31 cellular contexts compared by ENCODE assay signal in genomic region chrX:32774966-32775365, GRCh38.
"Had no signal": no experiment of that assay in that cellular context is flagged by ENCODE, and none has a peak within 500 bp of the region (broad histone marks: within the 10 kb centered on the region; RNA-seq: fewer than 3 reads in every experiment).

No MANE protein-coding gene starts in this region.

- DNase-seq: activated CD4-positive, alpha-beta memory T cell treated with anti-CD3 and anti-CD28 coated beads, Interleukin-2, amount 10 ng/mL, durations not matched to agents 7 days and 5 days; activated CD4-positive, alpha-beta T cell treated with anti-CD3 and anti-CD28 coated beads for 4 hours; activated CD4-positive, alpha-beta T cell treated with anti-CD3 and anti-CD28 coated beads, Interleukin-2, amount 10 ng/mL, durations not matched to agents 7 days and 5 days; activated CD4-positive, alpha-beta T cell treated with anti-CD3 and anti-CD28 coated beads, Interleukin-2, amount 50 U/mL, for 4 hours; activated CD4-positive, CD25-positive, alpha-beta regulatory T cell; activated CD4-positive, CD25-positive, alpha-beta regulatory T cell treated with anti-CD3 and anti-CD28 coated beads, Interleukin-2, amount 50 U/mL, for 72 hours; activated CD8-positive, alpha-beta memory T cell treated with anti-CD3 and anti-CD28 coated beads, Interleukin-2, amount 50 U/mL, for 48 hours; activated gamma-delta T cell; activated naive CD4-positive, alpha-beta T cell; activated naive CD4-positive, alpha-beta T cell treated with anti-CD3 and anti-CD28 coated beads, Interleukin-2, amount 10 ng/mL, durations not matched to agents 7 days and 5 days; activated naive CD8-positive, alpha-beta T cell treated with anti-CD3 and anti-CD28 coated beads, Interleukin-2, amount 10 ng/mL, durations not matched to agents 7 days and 5 days; activated T-cell treated with anti-CD3 and anti-CD28 coated beads for 4 hours; activated T-cell treated with anti-CD3 and anti-CD28 coated beads, Interleukin-2, amount 50 U/mL, for 24 hours; activated T-cell treated with anti-CD3 and anti-CD28 coated beads, Interleukin-2, amount 50 U/mL, for 72 hours; amygdala; aorta; body of pancreas; central memory CD4-positive, alpha-beta T cell; cerebellar nuclear complex; colonic mucosa; dorsolateral prefrontal cortex; effector memory CD8-positive, alpha-beta T cell; erythroblast; foreskin keratinocyte; gastrocnemius medialis; glutamatergic neuron; heart left ventricle; T-helper 2 cell had no signal

- H3K27ac ChIP-seq: body of pancreas, colonic mucosa, dorsolateral prefrontal cortex, esophagus muscularis mucosa, foreskin keratinocyte, gastrocnemius medialis, heart left ventricle had no signal

- ATAC-seq: activated naive CD4-positive, alpha-beta T cell treated with anti-CD3 and anti-CD28 coated beads, Interleukin-2, amount 50 U/mL, for 72 hours; activated T-cell treated with anti-CD3 and anti-CD28 coated beads, Interleukin-2, amount 50 U/mL, for 72 hours; body of pancreas; effector memory CD8-positive, alpha-beta T cell; foreskin keratinocyte; gastrocnemius medialis; heart left ventricle had no signal

- H3K4me1 ChIP-seq: body of pancreas, colonic mucosa, esophagus muscularis mucosa, foreskin keratinocyte, gastrocnemius medialis, heart left ventricle had no signal

- H3K36me3 ChIP-seq: colonic mucosa, esophagus muscularis mucosa, gastrocnemius medialis, heart left ventricle had no signal

- H3K4me3 ChIP-seq: body of pancreas, colonic mucosa, dorsolateral prefrontal cortex, esophagus muscularis mucosa, gastrocnemius medialis, heart left ventricle had no signal

- H3K9me3 Mint-ChIP-seq: activated CD4-positive, alpha-beta memory T cell treated with anti-CD3 and anti-CD28 coated beads, Interleukin-2, amount 10 ng/mL, durations not matched to agents 7 days and 5 days; activated CD4-positive, alpha-beta T cell treated with anti-CD3 and anti-CD28 coated beads, Interleukin-2, amount 10 ng/mL, durations not matched to agents 7 days and 5 days; activated naive CD8-positive, alpha-beta T cell treated with anti-CD3 and anti-CD28 coated beads, Interleukin-2, amount 10 ng/mL, durations not matched to agents 7 days and 5 days; activated T-cell treated with anti-CD3 and anti-CD28 coated beads, Interleukin-2, amount 50 U/mL, for 24 hours; activated T-cell treated with anti-CD3 and anti-CD28 coated beads, Interleukin-2, amount 50 U/mL, for 72 hours; dendritic cell treated with granulocyte-macrophage colony-stimulating factor and Interleukin-4, amounts not matched to agents 40 ng/mL and 50 ng/mL, for 4 days had no signal

- H3K27me3 Mint-ChIP-seq: activated CD4-positive, alpha-beta memory T cell treated with anti-CD3 and anti-CD28 coated beads, Interleukin-2, amount 10 ng/mL, durations not matched to agents 7 days and 5 days; activated CD4-positive, alpha-beta T cell treated with anti-CD3 and anti-CD28 coated beads, Interleukin-2, amount 10 ng/mL, durations not matched to agents 7 days and 5 days; activated naive CD4-positive, alpha-beta T cell treated with anti-CD3 and anti-CD28 coated beads, Interleukin-2, amount 10 ng/mL, durations not matched to agents 7 days and 5 days; activated naive CD8-positive, alpha-beta T cell treated with anti-CD3 and anti-CD28 coated beads, Interleukin-2, amount 10 ng/mL, durations not matched to agents 7 days and 5 days; dendritic cell treated with granulocyte-macrophage colony-stimulating factor and Interleukin-4, amounts not matched to agents 40 ng/mL and 50 ng/mL, for 4 days; effector memory CD8-positive, alpha-beta T cell had no signal

- H3K36me3 Mint-ChIP-seq: activated naive CD4-positive, alpha-beta T cell treated with anti-CD3 and anti-CD28 coated beads, Interleukin-2, amount 10 ng/mL, durations not matched to agents 7 days and 5 days; activated naive CD4-positive, alpha-beta T cell treated with anti-CD3 and anti-CD28 coated beads, Interleukin-2, amount 50 U/mL, for 72 hours; activated naive CD8-positive, alpha-beta T cell treated with anti-CD3 and anti-CD28 coated beads, Interleukin-2, amount 10 ng/mL, durations not matched to agents 7 days and 5 days had no signal

- H3K4me3 Mint-ChIP-seq: activated CD4-positive, alpha-beta memory T cell treated with anti-CD3 and anti-CD28 coated beads, Interleukin-2, amount 10 ng/mL, durations not matched to agents 7 days and 5 days; activated CD4-positive, alpha-beta T cell treated with anti-CD3 and anti-CD28 coated beads, Interleukin-2, amount 10 ng/mL, durations not matched to agents 7 days and 5 days; activated naive CD4-positive, alpha-beta T cell treated with anti-CD3 and anti-CD28 coated beads, Interleukin-2, amount 10 ng/mL, durations not matched to agents 7 days and 5 days; activated naive CD8-positive, alpha-beta T cell treated with anti-CD3 and anti-CD28 coated beads, Interleukin-2, amount 10 ng/mL, durations not matched to agents 7 days and 5 days; activated T-cell treated with anti-CD3 and anti-CD28 coated beads, Interleukin-2, amount 50 U/mL, for 24 hours; activated T-cell treated with anti-CD3 and anti-CD28 coated beads, Interleukin-2, amount 50 U/mL, for 72 hours; dendritic cell treated with granulocyte-macrophage colony-stimulating factor and Interleukin-4, amounts not matched to agents 40 ng/mL and 50 ng/mL, for 4 days; effector memory CD8-positive, alpha-beta T cell had no signal

- H3K27ac Mint-ChIP-seq: activated CD4-positive, alpha-beta memory T cell treated with anti-CD3 and anti-CD28 coated beads, Interleukin-2, amount 10 ng/mL, durations not matched to agents 7 days and 5 days; activated CD4-positive, alpha-beta T cell treated with anti-CD3 and anti-CD28 coated beads, Interleukin-2, amount 10 ng/mL, durations not matched to agents 7 days and 5 days; activated naive CD4-positive, alpha-beta T cell treated with anti-CD3 and anti-CD28 coated beads, Interleukin-2, amount 50 U/mL, for 72 hours; activated naive CD8-positive, alpha-beta T cell treated with anti-CD3 and anti-CD28 coated beads, Interleukin-2, amount 10 ng/mL, durations not matched to agents 7 days and 5 days; activated T-cell treated with anti-CD3 and anti-CD28 coated beads, Interleukin-2, amount 50 U/mL, for 24 hours; activated T-cell treated with anti-CD3 and anti-CD28 coated beads, Interleukin-2, amount 50 U/mL, for 72 hours; dendritic cell treated with granulocyte-macrophage colony-stimulating factor and Interleukin-4, amounts not matched to agents 40 ng/mL and 50 ng/mL, for 4 days; effector memory CD8-positive, alpha-beta T cell had no signal

- H3K27me3 ChIP-seq: body of pancreas, colonic mucosa, esophagus muscularis mucosa, foreskin keratinocyte, gastrocnemius medialis, heart left ventricle had no signal

- H3K9me3 ChIP-seq: body of pancreas, colonic mucosa, esophagus muscularis mucosa, gastrocnemius medialis, heart left ventricle had no signal

- H3K4me1 Mint-ChIP-seq: activated CD4-positive, alpha-beta memory T cell treated with anti-CD3 and anti-CD28 coated beads, Interleukin-2, amount 10 ng/mL, durations not matched to agents 7 days and 5 days; activated CD4-positive, alpha-beta T cell treated with anti-CD3 and anti-CD28 coated beads, Interleukin-2, amount 10 ng/mL, durations not matched to agents 7 days and 5 days; activated naive CD4-positive, alpha-beta T cell treated with anti-CD3 and anti-CD28 coated beads, Interleukin-2, amount 10 ng/mL, durations not matched to agents 7 days and 5 days; activated naive CD8-positive, alpha-beta T cell treated with anti-CD3 and anti-CD28 coated beads, Interleukin-2, amount 10 ng/mL, durations not matched to agents 7 days and 5 days had no signal
